ENCODE assay signal across 27 cellular contexts in the genomic region with DNA sequence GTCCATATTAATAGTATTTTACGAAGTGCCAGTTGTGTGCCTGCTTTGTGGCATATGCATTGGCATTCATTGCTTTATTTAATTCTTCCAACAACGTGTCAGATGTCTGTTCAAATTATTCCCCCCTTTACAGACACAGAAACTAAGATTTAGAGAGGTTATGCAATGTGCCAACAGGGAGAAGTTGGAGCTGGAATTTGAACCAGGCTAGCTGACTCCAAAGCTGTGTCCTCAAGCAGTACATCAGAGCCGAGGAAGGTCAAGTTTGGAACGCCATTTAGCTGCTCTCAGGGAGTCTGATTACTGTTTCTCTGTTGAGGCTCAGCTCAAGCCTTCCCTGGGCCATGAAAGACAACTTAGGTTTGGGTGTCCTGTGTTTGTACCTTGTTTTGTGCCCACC.
"Had no signal": no experiment of that assay in that cellular context is flagged by ENCODE, and none has a peak within 500 bp of the region (broad histone marks: within the 10 kb centered on the region; RNA-seq: fewer than 3 reads in every experiment).

No MANE protein-coding gene starts in this region.

- H3K4me3 ChIP-seq: esophagus muscularis mucosa, heart right ventricle, lung, mucosa of descending colon, neural progenitor cell, psoas muscle, thoracic aorta, tibial nerve, upper lobe of left lung had no signal

- H3K36me3 Mint-ChIP-seq: mesothelial cell of epicardium; naive B cell; natural killer cell treated with Interleukin-12 subunit alpha and Interleukin-12 subunit beta and Interleukin-15 and Interleukin-18, amount 100 ng/mL, for 72 hours; stimulated activated naive B cell treated with anti-CD40 and anti-IgM and Interleukin-4, amounts not matched to agents 10 μg/mL and 1 μg/mL and 100 μg/mL, for 72 hours had no signal

- DNase-seq: cerebellar nuclear complex; cortex of kidney; foreskin keratinocyte; glutamatergic neuron; heart right ventricle; hippocampal formation; left cardiac atrium; left ventricle myocardium superior; mesenchymal stem cell; mucosa of descending colon; naive B cell; posterior cingulate gyrus; psoas muscle; right cardiac atrium; small intestine; stimulated activated CD4-positive, alpha-beta T cell treated with anti-CD3 and anti-CD28 coated beads, Interleukin-15, amount 100 ng/mL, for 24 hours; stimulated activated CD4-positive, alpha-beta T cell treated with anti-CD3 and anti-CD28 coated beads, Interleukin-2, amount 100 ng/mL, for 48 hours; stimulated activated naive B cell treated with anti-CD40 and anti-IgM and Interleukin-4, amounts not matched to agents 10 μg/mL and 1 μg/mL and 100 μg/mL, for 72 hours; upper lobe of left lung had no signal

- H3K27me3 Mint-ChIP-seq: naive B cell; natural killer cell treated with Interleukin-12 subunit alpha and Interleukin-12 subunit beta and Interleukin-15 and Interleukin-18, amount 100 ng/mL, for 72 hours; stimulated activated naive B cell treated with anti-CD40 and anti-IgM and Interleukin-4, amounts not matched to agents 10 μg/mL and 1 μg/mL and 100 μg/mL, for 72 hours; stimulated activated naive CD8-positive, alpha-beta T cell treated with anti-CD3 and anti-CD28 coated beads, Interleukin-15, Interleukin-2, amounts not matched to agents 100 ng/mL and 50 ng/mL, for 24 hours had no signal

- H3K4me3 Mint-ChIP-seq: mesothelial cell of epicardium; naive B cell; natural killer cell treated with Interleukin-12 subunit alpha and Interleukin-12 subunit beta and Interleukin-15 and Interleukin-18, amount 100 ng/mL, for 72 hours; neural progenitor cell; stimulated activated naive B cell treated with anti-CD40 and anti-IgM and Interleukin-4, amounts not matched to agents 10 μg/mL and 1 μg/mL and 100 μg/mL, for 72 hours; stimulated activated naive CD8-positive, alpha-beta T cell treated with anti-CD3 and anti-CD28 coated beads, Interleukin-15, Interleukin-2, amounts not matched to agents 100 ng/mL and 50 ng/mL, for 24 hours had no signal

- H3K9me3 Mint-ChIP-seq: mesothelial cell of epicardium; naive B cell; natural killer cell treated with Interleukin-12 subunit alpha and Interleukin-12 subunit beta and Interleukin-15 and Interleukin-18, amount 100 ng/mL, for 72 hours; neural progenitor cell; stimulated activated naive CD8-positive, alpha-beta T cell treated with anti-CD3 and anti-CD28 coated beads, Interleukin-15, Interleukin-2, amounts not matched to agents 100 ng/mL and 50 ng/mL, for 24 hours had no signal

- H3K27me3 ChIP-seq: esophagus muscularis mucosa, foreskin keratinocyte, heart right ventricle, neural progenitor cell, tibial nerve, upper lobe of left lung had no signal

- H3K4me1 Mint-ChIP-seq: naive B cell; stimulated activated naive B cell treated with anti-CD40 and anti-IgM and Interleukin-4, amounts not matched to agents 10 μg/mL and 1 μg/mL and 100 μg/mL, for 72 hours had no signal

- H3K36me3 ChIP-seq: esophagus muscularis mucosa, heart right ventricle, neural progenitor cell, thoracic aorta, tibial nerve, upper lobe of left lung had no signal

- H3K27ac Mint-ChIP-seq: mesothelial cell of epicardium; naive B cell; natural killer cell treated with Interleukin-12 subunit alpha and Interleukin-12 subunit beta and Interleukin-15 and Interleukin-18, amount 100 ng/mL, for 72 hours; neural progenitor cell; stimulated activated naive B cell treated with anti-CD40 and anti-IgM and Interleukin-4, amounts not matched to agents 10 μg/mL and 1 μg/mL and 100 μg/mL, for 72 hours; stimulated activated naive CD8-positive, alpha-beta T cell treated with anti-CD3 and anti-CD28 coated beads, Interleukin-15, Interleukin-2, amounts not matched to agents 100 ng/mL and 50 ng/mL, for 24 hours had no signal

- H3K4me1 ChIP-seq: esophagus muscularis mucosa, foreskin keratinocyte, heart right ventricle, neural progenitor cell, psoas muscle, tibial nerve, upper lobe of left lung had no signal

- H3K9me3 ChIP-seq: esophagus muscularis mucosa, heart right ventricle, mucosa of descending colon, psoas muscle, thoracic aorta, tibial nerve, upper lobe of left lung had no signal

- H3K27ac ChIP-seq: esophagus muscularis mucosa, foreskin keratinocyte, heart right ventricle, neural progenitor cell, psoas muscle, thoracic aorta, tibial nerve, upper lobe of left lung had no signal

- ATAC-seq: foreskin keratinocyte; heart right ventricle; left cardiac atrium; left ventricle myocardium superior; mucosa of descending colon; natural killer cell treated with Interleukin-12 subunit alpha and Interleukin-12 subunit beta and Interleukin-15 and Interleukin-18, amount 100 ng/mL, for 72 hours; psoas muscle; right cardiac atrium; stimulated activated naive B cell treated with anti-CD40 and anti-IgM and Interleukin-4, amounts not matched to agents 10 μg/mL and 1 μg/mL and 100 μg/mL, for 72 hours had no signal
